In the genomic region with DNA sequence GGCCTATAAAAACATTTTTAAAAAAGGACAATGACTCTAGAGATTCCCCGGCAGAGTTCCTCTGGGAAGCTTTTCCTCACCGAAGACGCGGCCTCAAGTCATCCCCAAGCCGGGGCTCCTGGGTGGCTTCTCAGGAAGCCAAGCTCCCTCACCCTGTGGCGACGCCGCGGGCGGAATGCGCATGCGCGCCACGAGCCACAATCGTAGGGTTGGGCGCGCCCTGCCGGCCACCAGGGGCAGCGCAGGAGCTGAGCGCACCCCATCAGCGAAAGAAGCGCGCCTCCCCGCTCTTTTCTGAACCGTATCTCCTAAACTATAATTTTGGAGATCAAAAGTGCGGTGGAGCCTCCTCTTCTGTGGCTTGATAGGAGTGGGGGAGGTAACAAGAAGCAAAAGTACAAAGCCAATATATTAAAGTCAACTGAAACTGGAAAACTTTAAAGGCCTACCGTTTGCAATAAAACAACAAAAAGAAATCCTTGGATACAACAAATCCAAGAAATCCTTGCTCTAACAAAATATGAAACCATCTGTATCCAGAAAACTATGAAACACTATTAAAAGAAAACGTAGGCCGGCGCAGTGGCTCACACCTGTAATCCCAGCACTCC, we compare ENCODE assay signal across 8 cellular contexts. TPM values are rescaled to one million over a fixed set of nuclear protein-coding genes. Genes with fewer than 3 reads are reported as not detected.
A peak's percentile ranks its signal among the peaks of the same experiment; 100 is the strongest.
DNase-seq lines count a peak whose midpoint lies in the region; ATAC-seq, FAIRE-seq and TF ChIP-seq lines count a peak whose summit lies in the region.

No MANE protein-coding gene starts in this region.

- 13% methylated on average over 30 of the region's 30 CpGs for WGBS in liver

- no peaks in the 10 kb centered on the region for H3K36me3 ChIP-seq in liver (ENCODE audit: control insufficient read depth in 4 of 4, insufficient read depth in 3 of 4, low read depth in 1 of 4, low read length in 3 of 4)

- peaks cover 0 to 4% (median 0%) of the 10 kb centered on the region in 4 donors for H3K27me3 ChIP-seq in liver (ENCODE audit: control insufficient read depth in 4 of 4, insufficient read depth in 4 of 4, low read length in 3 of 4)

- no peak for TF ChIP-seq POLR2A in H54 (IDR thresholded peaks at IDR 0.05; ENCODE audit: low read depth, low read length)

- TF ChIP-seq RAD21 in liver (IDR thresholded peaks at IDR 0.05): peak; percentile 55 to 58

- H3K9ac ChIP-seq in liver (ENCODE audit: low read depth in 1 of 2, low read length in 2 of 2): no peak overlapping the region

- H3K9me3 ChIP-seq in liver (ENCODE audit: control insufficient read depth in 4 of 4, low read length in 3 of 4): peaks cover 12 to 49% (median 41%) of the 10 kb centered on the region in 4 donors

- no peak overlapping the region for H3K27ac ChIP-seq in caudate nucleus (ENCODE audit: low read depth, low read length)
- H3K27ac ChIP-seq in liver (ENCODE audit: low read depth in 1 of 2, low read length in 2 of 2): no peak overlapping the region

- FAIRE-seq in H54 (lab: Jason Lieb, UNC): no peak

- H3K4me1 ChIP-seq in liver (ENCODE audit: control insufficient read depth in 4 of 4, insufficient read depth in 4 of 4, low read length in 3 of 4): no peaks in the 10 kb centered on the region

- DNase-seq in GM03348 (ENCODE audit: low spot score) (peak; percentile 55), caudate nucleus (lab: John Stamatoyannopoulos, UW) (peak in 58 of 61 donors; percentile 3 to 84 (median 61)), SHP77 (lab: John Stamatoyannopoulos, UW) (no peak), H54 (ENCODE audit: insufficient read length, low spot score) (no peak)
- peak; percentile 95 for DNase-seq in activated CD4-positive, CD25-positive, alpha-beta regulatory T cell treated with anti-CD3 and anti-CD28 coated beads, Interleukin-2, amount 50 U/mL, for 72 hours
- DNase-seq in stimulated activated CD4-positive, alpha-beta T cell treated with anti-CD3 and anti-CD28 coated beads, TNF-alpha, amount 100 ng/mL, for 24 hours (ENCODE audit: low read depth in 3 of 3): peak; percentile 83 to 87 (median 86)

- TF ChIP-seq CTCF in liver (IDR thresholded peaks at IDR 0.05; ENCODE audit: low read depth, low read length, missing input control): peak; percentile 57

- H3K4me3 ChIP-seq in liver (ENCODE audit: low read depth in 1 of 3, low read length in 3 of 3): peak overlapping the region in 2 of 3 donors; percentile 20 to 32

- no peak for ATAC-seq in GM18517 (IDR thresholded peaks at IDR 0.05; ENCODE audit: unreplicated experiment)

TF ChIP-seq in liver, 16 proteins besides CTCF, POLR2A, EP300 and RAD21:
- TF ChIP-seq RXRA (IDR thresholded peaks at IDR 0.05): no peak
- no peak for TF ChIP-seq YY1 (IDR thresholded peaks at IDR 0.05)
- TF ChIP-seq HNF4A (conservative IDR thresholded peaks at IDR 0.05): no peak
- TF ChIP-seq JUND (IDR thresholded peaks at IDR 0.05): no peak
- TF ChIP-seq, protein P1, sequence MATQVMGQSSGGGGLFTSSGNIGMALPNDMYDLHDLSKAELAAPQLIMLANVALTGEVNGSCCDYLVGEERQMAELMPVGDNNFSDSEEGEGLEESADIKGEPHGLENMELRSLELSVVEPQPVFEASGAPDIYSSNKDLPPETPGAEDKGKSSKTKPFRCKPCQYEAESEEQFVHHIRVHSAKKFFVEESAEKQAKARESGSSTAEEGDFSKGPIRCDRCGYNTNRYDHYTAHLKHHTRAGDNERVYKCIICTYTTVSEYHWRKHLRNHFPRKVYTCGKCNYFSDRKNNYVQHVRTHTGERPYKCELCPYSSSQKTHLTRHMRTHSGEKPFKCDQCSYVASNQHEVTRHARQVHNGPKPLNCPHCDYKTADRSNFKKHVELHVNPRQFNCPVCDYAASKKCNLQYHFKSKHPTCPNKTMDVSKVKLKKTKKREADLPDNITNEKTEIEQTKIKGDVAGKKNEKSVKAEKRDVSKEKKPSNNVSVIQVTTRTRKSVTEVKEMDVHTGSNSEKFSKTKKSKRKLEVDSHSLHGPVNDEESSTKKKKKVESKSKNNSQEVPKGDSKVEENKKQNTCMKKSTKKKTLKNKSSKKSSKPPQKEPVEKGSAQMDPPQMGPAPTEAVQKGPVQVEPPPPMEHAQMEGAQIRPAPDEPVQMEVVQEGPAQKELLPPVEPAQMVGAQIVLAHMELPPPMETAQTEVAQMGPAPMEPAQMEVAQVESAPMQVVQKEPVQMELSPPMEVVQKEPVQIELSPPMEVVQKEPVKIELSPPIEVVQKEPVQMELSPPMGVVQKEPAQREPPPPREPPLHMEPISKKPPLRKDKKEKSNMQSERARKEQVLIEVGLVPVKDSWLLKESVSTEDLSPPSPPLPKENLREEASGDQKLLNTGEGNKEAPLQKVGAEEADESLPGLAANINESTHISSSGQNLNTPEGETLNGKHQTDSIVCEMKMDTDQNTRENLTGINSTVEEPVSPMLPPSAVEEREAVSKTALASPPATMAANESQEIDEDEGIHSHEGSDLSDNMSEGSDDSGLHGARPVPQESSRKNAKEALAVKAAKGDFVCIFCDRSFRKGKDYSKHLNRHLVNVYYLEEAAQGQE (IDR thresholded peaks at IDR 0.05): no peak
- no peak for TF ChIP-seq TAF1 (conservative IDR thresholded peaks at IDR 0.05)
- no peak for TF ChIP-seq NR2F2 (IDR thresholded peaks at IDR 0.05)
- TF ChIP-seq FOXA2 (IDR thresholded peaks at IDR 0.05): no peak
- TF ChIP-seq, protein P2, sequence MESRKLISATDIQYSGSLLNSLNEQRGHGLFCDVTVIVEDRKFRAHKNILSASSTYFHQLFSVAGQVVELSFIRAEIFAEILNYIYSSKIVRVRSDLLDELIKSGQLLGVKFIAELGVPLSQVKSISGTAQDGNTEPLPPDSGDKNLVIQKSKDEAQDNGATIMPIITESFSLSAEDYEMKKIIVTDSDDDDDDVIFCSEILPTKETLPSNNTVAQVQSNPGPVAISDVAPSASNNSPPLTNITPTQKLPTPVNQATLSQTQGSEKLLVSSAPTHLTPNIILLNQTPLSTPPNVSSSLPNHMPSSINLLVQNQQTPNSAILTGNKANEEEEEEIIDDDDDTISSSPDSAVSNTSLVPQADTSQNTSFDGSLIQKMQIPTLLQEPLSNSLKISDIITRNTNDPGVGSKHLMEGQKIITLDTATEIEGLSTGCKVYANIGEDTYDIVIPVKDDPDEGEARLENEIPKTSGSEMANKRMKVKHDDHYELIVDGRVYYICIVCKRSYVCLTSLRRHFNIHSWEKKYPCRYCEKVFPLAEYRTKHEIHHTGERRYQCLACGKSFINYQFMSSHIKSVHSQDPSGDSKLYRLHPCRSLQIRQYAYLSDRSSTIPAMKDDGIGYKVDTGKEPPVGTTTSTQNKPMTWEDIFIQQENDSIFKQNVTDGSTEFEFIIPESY (IDR thresholded peaks at IDR 0.05): no peak
- TF ChIP-seq FOXA1 (IDR thresholded peaks at IDR 0.05): no peak
- TF ChIP-seq EGR1 (IDR thresholded peaks at IDR 0.05; ENCODE audit: low read depth in 2 of 2): no peak
- TF ChIP-seq, protein P3, sequence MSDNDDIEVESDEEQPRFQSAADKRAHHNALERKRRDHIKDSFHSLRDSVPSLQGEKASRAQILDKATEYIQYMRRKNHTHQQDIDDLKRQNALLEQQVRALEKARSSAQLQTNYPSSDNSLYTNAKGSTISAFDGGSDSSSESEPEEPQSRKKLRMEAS (IDR thresholded peaks at IDR 0.05): no peak
- TF ChIP-seq, protein P4, sequence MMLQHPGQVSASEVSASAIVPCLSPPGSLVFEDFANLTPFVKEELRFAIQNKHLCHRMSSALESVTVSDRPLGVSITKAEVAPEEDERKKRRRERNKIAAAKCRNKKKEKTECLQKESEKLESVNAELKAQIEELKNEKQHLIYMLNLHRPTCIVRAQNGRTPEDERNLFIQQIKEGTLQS (IDR thresholded peaks at IDR 0.05): no peak
- no peak for TF ChIP-seq HNF4G (IDR thresholded peaks at IDR 0.05)

RNA-seq across cellular contexts. Expression of a gene that starts 17.4 kb away (rescaled TPM):
- total RNA-seq in liver: 10 to 100 TPM; 21.7 to 23.4 TPM
- 1 to 10 TPM; 7.0 to 7.5 TPM for polyA plus RNA-seq in liver

RNA-seq across cellular contexts. Expression of a gene that starts 51.3 kb away (rescaled TPM):
- 1 to 10 TPM; 3.6 to 9.5 TPM for total RNA-seq in liver
- 1 to 10 TPM; 1.2 to 3.5 TPM for polyA plus RNA-seq in liver

Comparison
In these comparisons a context has a peak if more than half of its experiments do, and no peak if none do; other contexts are left out.
1. DNase-seq: peak in GM03348 (single experiment), activated CD4-positive, CD25-positive, alpha-beta regulatory T cell treated with anti-CD3 and anti-CD28 coated beads, Interleukin-2, amount 50 U/mL, for 72 hours (single experiment), caudate nucleus (58 of 61) and stimulated activated CD4-positive, alpha-beta T cell treated with anti-CD3 and anti-CD28 coated beads, TNF-alpha, amount 100 ng/mL, for 24 hours (3 of 3); none in SHP77 (0 of 2) and H54 (single experiment).